ENCODE assay signal across 11 cellular contexts in the genomic region with DNA sequence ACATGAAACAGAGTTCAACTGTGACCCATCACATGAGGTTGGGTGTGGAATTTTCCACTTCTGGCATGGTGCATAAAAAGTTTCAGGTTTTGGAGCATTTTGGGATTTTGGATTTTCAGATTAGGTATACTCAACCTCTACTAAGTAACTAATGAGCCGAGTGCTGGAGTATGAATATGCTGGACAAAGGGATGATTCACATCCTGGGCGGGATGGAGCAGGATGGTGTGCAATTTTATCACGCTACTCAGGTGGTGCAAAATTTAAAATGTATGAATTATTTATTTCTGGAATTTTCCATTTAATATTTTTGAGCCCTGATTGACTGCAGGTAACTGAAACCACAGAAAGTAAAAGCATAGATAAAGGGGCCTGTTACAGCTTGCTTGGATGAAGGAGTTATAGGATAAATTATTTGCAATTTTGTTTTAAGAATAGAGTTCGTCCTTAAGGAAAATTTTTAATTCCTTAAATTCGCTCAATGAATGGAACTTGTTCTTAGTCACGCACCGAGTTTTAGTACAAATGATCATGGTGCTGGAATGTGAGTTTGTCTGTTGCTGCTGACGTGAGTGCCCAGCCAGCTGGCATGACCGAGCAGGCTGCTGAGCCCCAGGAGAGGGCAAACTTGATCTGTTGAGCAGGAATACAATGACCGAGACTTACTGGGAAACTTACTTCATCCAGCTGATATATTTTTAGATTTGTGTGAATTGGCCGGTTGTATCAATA.
DNase-seq lines count a peak whose midpoint lies in the region; ATAC-seq and TF ChIP-seq lines count a peak whose summit lies in the region.
"Had no signal": no experiment of that assay in that cellular context is flagged by ENCODE, and none has a peak within 500 bp of the region (broad histone marks: within the 10 kb centered on the region; RNA-seq: fewer than 3 reads in every experiment).

No MANE protein-coding gene starts in this region.

- ATAC-seq in heart left ventricle (peak; percentile 95 to 97 (median 97)), sciatic nerve (peak; percentile 68), GM21717 (IDR thresholded peaks at IDR 0.05; ENCODE audit: unreplicated experiment) (no peak), GM18498 (IDR thresholded peaks at IDR 0.05; ENCODE audit: unreplicated experiment) (no peak)
- no peak for ATAC-seq in activated CD8-positive, alpha-beta memory T cell treated with anti-CD3 and anti-CD28 coated beads, Interleukin-2, amount 10 ng/mL, durations not matched to agents 7 days and 5 days

- CTCF ChIA-PET in activated CD8-positive, alpha-beta memory T cell treated with anti-CD3 and anti-CD28 coated beads, Interleukin-2, amount 10 ng/mL, durations not matched to agents 7 days and 5 days (lab: Charles Lee) = interaction anchor here (1.2 kb wide), 1 partner anchor 16 kb away, joined by 3 read pairs; no protein-coding TSS in a partner anchor

- H3K4me3 ChIP-seq in heart left ventricle = no peak overlapping the region

- H3K9me3 Mint-ChIP-seq in activated CD8-positive, alpha-beta memory T cell treated with anti-CD3 and anti-CD28 coated beads, Interleukin-2, amount 10 ng/mL, durations not matched to agents 7 days and 5 days (ENCODE audit: low read depth) = no peaks in the 10 kb centered on the region

- peak overlapping the region; percentile 41 to 91 (median 74) for H3K27ac ChIP-seq in heart left ventricle

- no peak overlapping the region for H3K4me3 Mint-ChIP-seq in activated CD8-positive, alpha-beta memory T cell treated with anti-CD3 and anti-CD28 coated beads, Interleukin-2, amount 10 ng/mL, durations not matched to agents 7 days and 5 days

- H3K4me1 ChIP-seq in heart left ventricle = peaks cover 0 to 11% (median 4%) of the 10 kb centered on the region in 12 donors

- no peaks in the 10 kb centered on the region for H3K27me3 ChIP-seq in heart left ventricle

- intact Hi-C loops in heart left ventricle (cut with DNase I) (no loop called here), sciatic nerve (cut with DNase I) (no loop called here)

- TF ChIP-seq POLR2A in heart left ventricle (IDR thresholded peaks at IDR 0.05) = no peak

- WGBS in heart left ventricle, 4 donors = 56 to 67% (median 64%) methylated on average over 11 of the region's 11 CpGs

- H3K27ac Mint-ChIP-seq in activated CD8-positive, alpha-beta memory T cell treated with anti-CD3 and anti-CD28 coated beads, Interleukin-2, amount 10 ng/mL, durations not matched to agents 7 days and 5 days = no peak overlapping the region

- no peaks in the 10 kb centered on the region for H3K27me3 Mint-ChIP-seq in activated CD8-positive, alpha-beta memory T cell treated with anti-CD3 and anti-CD28 coated beads, Interleukin-2, amount 10 ng/mL, durations not matched to agents 7 days and 5 days

- peak; percentile 17 for DNase-seq in GM03348 (ENCODE audit: low spot score)
- peak; percentile 93 for DNase-seq in astrocyte of the hippocampus (ENCODE audit: low read depth, low spot score)
- DNase-seq in heart left ventricle = peak; percentile 66 to 82 (median 72)
- DNase-seq in sciatic nerve (ENCODE audit: low spot score) = no peak
- DNase-seq in DMS153 treated with DMSO at 0.1 percent for 48 hours (lab: John Stamatoyannopoulos, UW; ENCODE audit: unreplicated experiment) = no peak
- no peak for DNase-seq in activated CD8-positive, alpha-beta memory T cell treated with anti-CD3 and anti-CD28 coated beads, Interleukin-2, amount 10 ng/mL, durations not matched to agents 7 days and 5 days
- DNase-seq: Caco-2, GOT3, NCI-H187 treated with DMSO at 0.1 percent for 48 hours had no signal

- peaks cover 24% of the 10 kb centered on the region for H3K36me3 Mint-ChIP-seq in activated CD8-positive, alpha-beta memory T cell treated with anti-CD3 and anti-CD28 coated beads, Interleukin-2, amount 10 ng/mL, durations not matched to agents 7 days and 5 days

- peaks cover 6% of the 10 kb centered on the region for H3K4me1 Mint-ChIP-seq in activated CD8-positive, alpha-beta memory T cell treated with anti-CD3 and anti-CD28 coated beads, Interleukin-2, amount 10 ng/mL, durations not matched to agents 7 days and 5 days

- peaks cover 0 to 75% (median 58%) of the 10 kb centered on the region in 9 donors for H3K36me3 ChIP-seq in heart left ventricle

- no peaks in the 10 kb centered on the region for H3K9me3 ChIP-seq in heart left ventricle
- H3K9me3 ChIP-seq: Caco-2 had no signal

- TF ChIP-seq CTCF in heart left ventricle (IDR thresholded peaks at IDR 0.05) = peak in 2 of 12 donors; percentile 15 to 21

Comparison
In these comparisons a context has a peak if more than half of its experiments do, and no peak if none do; other contexts are left out.
1. DNase-seq: peak in GM03348 (single experiment), astrocyte of the hippocampus (single experiment) and heart left ventricle (5 of 5); none in sciatic nerve (single experiment), DMS153 treated with DMSO at 0.1 percent for 48 hours (single experiment) and activated CD8-positive, alpha-beta memory T cell treated with anti-CD3 and anti-CD28 coated beads, Interleukin-2, amount 10 ng/mL, durations not matched to agents 7 days and 5 days (single experiment).
2. ATAC-seq: peak in heart left ventricle (4 of 4) and sciatic nerve (single experiment); none in activated CD8-positive, alpha-beta memory T cell treated with anti-CD3 and anti-CD28 coated beads, Interleukin-2, amount 10 ng/mL, durations not matched to agents 7 days and 5 days (single experiment), GM21717 (single experiment) and GM18498 (single experiment).